ENCODE assay signal across 26 cellular contexts in genomic region chr1:109226078-109226445, GRCh38. TPM values are rescaled to one million over a fixed set of nuclear protein-coding genes. Genes with fewer than 3 reads are reported as not detected.
DNase-seq lines count a peak whose midpoint lies in the region; ATAC-seq, FAIRE-seq and TF ChIP-seq lines count a peak whose summit lies in the region.
"Had no signal": no experiment of that assay in that cellular context is flagged by ENCODE, and none has a peak within 500 bp of the region (broad histone marks: within the 10 kb centered on the region; RNA-seq: fewer than 3 reads in every experiment).

No MANE protein-coding gene starts in this region.

- H4K20me1 ChIP-seq in HCT116 (ENCODE audit: insufficient read depth): no peaks in the 10 kb centered on the region
- H4K20me1 ChIP-seq in keratinocyte (ENCODE audit: control insufficient read depth, extremely low read depth, insufficient read depth, low read length): peaks cover 6% of the 10 kb centered on the region

- no peak for ATAC-seq in HCT116
- ATAC-seq in T-helper 17 cell: no peak
- ATAC-seq in GM21786 (IDR thresholded peaks at IDR 0.05; ENCODE audit: unreplicated experiment): no peak
- no peak for ATAC-seq in HG02885 (IDR thresholded peaks at IDR 0.05; ENCODE audit: poor library complexity, unreplicated experiment)
- ATAC-seq: activated CD8-positive, alpha-beta memory T cell treated with anti-CD3 and anti-CD28 coated beads, Interleukin-2, amount 10 ng/mL, durations not matched to agents 7 days and 5 days; stimulated activated naive B cell treated with anti-CD40 and anti-IgM and Interleukin-4, amounts not matched to agents 10 μg/mL and 1 μg/mL and 100 μg/mL, for 72 hours had no signal

- peak overlapping the region; percentile 9; the same call in 1 of the 2 replicates for H3K4me2 ChIP-seq in HCT116 (ENCODE audit: low read length)
- peak overlapping the region; percentile 15 for H3K4me2 ChIP-seq in keratinocyte (ENCODE audit: control insufficient read depth, extremely low read depth, insufficient read depth, low read depth, low read length)
- H3K4me2 ChIP-seq: KMS-11 had no signal

- H3K9me1 ChIP-seq in keratinocyte (ENCODE audit: control insufficient read depth, extremely low read depth, insufficient read depth, low read length): no peaks in the 10 kb centered on the region

- WGBS in lower leg skin, 2 donors: 85 to 92% methylated on average over 3 of the region's 3 CpGs

- H3K27me3 Mint-ChIP-seq in T-helper 17 cell: no peaks in the 10 kb centered on the region
- H3K27me3 Mint-ChIP-seq: activated CD8-positive, alpha-beta memory T cell treated with anti-CD3 and anti-CD28 coated beads, Interleukin-2, amount 10 ng/mL, durations not matched to agents 7 days and 5 days; B cell; memory B cell; stimulated activated naive B cell treated with anti-CD40 and anti-IgM and Interleukin-4, amounts not matched to agents 10 μg/mL and 1 μg/mL and 100 μg/mL, for 72 hours had no signal

- H3K27ac ChIP-seq in HCT116 (ENCODE audit: low read depth, low read length) (no peak overlapping the region), keratinocyte (ENCODE audit: control insufficient read depth, insufficient read depth, low read length) (peak overlapping the region; percentile 62), vagina (no peak overlapping the region)
- H3K27ac ChIP-seq: colonic mucosa, esophagus squamous epithelium, KMS-11, sigmoid colon, suprapubic skin had no signal

- H3K9ac ChIP-seq in HCT116 (ENCODE audit: low read length) (no peak overlapping the region), keratinocyte (ENCODE audit: control insufficient read depth, extremely low read depth, insufficient read depth, low read length) (no peak overlapping the region)
- H3K9ac ChIP-seq: KMS-11 had no signal

- FAIRE-seq in keratinocyte (lab: Jason Lieb, UNC): peak; percentile 13
- FAIRE-seq: frontal cortex, G401.6 had no signal

- POLR2A ChIA-PET in HCT116 (lab: Charles Lee): no interaction called here

- H3K79me2 ChIP-seq in HCT116 (ENCODE audit: insufficient read depth, low read length): peaks cover 48% of the 10 kb centered on the region
- H3K79me2 ChIP-seq in keratinocyte (ENCODE audit: control insufficient read depth, insufficient read depth, low read length): peaks cover 63% of the 10 kb centered on the region

- RAD21 ChIA-PET in HCT116 (lab: Charles Lee; ENCODE audit: low non-redundant PET in 1 of 2, low total read pairs in 2 of 2, uncharacterized antibody in 2 of 2, unreplicated experiment in 2 of 2): no interaction called here

- intact Hi-C loops in HCT116 (cut with micrococcal nuclease): no loop called here
- intact Hi-C loops in vagina (cut with DNase I): no loop called here
- intact Hi-C loops in lower leg skin (cut with DNase I; ENCODE audit: low total_unique reads): no loop called here

- peaks cover 24% of the 10 kb centered on the region for H3K4me1 Mint-ChIP-seq in T-helper 17 cell

- TF ChIP-seq CTCF in HCT116 (IDR thresholded peaks at IDR 0.05 in 2 of 3, conservative IDR thresholded peaks at IDR 0.05 in 1 of 3; ENCODE audit: borderline replicate concordance in 1 of 3, insufficient read depth in 1 of 3, low read depth in 2 of 3, low read length in 2 of 3) (no peak), keratinocyte (optimal IDR thresholded peaks at IDR 0.05 in 1 of 3, IDR thresholded peaks at IDR 0.05 in 1 of 3, conservative IDR thresholded peaks at IDR 0.05 in 1 of 3; ENCODE audit: extremely low read depth in 1 of 3, insufficient read depth in 2 of 3, low read length in 3 of 3) (no peak), vagina (IDR thresholded peaks at IDR 0.05) (no peak), lower leg skin (IDR thresholded peaks at IDR 0.05) (no peak)

- TF ChIP-seq POLR2A in HCT116 (IDR thresholded peaks at IDR 0.05; ENCODE audit: borderline replicate concordance, extremely low read depth, insufficient read depth, insufficient read length) (no peak), vagina (IDR thresholded peaks at IDR 0.05) (no peak), lower leg skin (IDR thresholded peaks at IDR 0.05) (no peak)

- H3K4me1 ChIP-seq in HCT116 (ENCODE audit: control insufficient read depth in 1 of 2, insufficient read depth in 2 of 2, low read length in 2 of 2) (peaks cover 0 to 9% of the 10 kb centered on the region in 2 experiments; a peak in 1 of 4 replicates), keratinocyte (ENCODE audit: control insufficient read depth, extremely low read depth, insufficient read depth, low read length) (peaks cover 20% of the 10 kb centered on the region), vagina (peaks cover 10% of the 10 kb centered on the region)
- H3K4me1 ChIP-seq: colonic mucosa, esophagus squamous epithelium had no signal

- dilution Hi-C loops in keratinocyte (cut with MboI; ENCODE audit: extremely low pct_ligation_motif_present, low sequenced_read_pairs): no loop called here

- H3K9me2 ChIP-seq in HCT116 (ENCODE audit: insufficient read depth): no peaks in the 10 kb centered on the region

- CTCF ChIA-PET in HCT116 (lab: Charles Lee): interaction anchor here (2.7 kb wide), 1 partner anchor 13 kb away, joined by 10 read pairs; no protein-coding TSS in a partner anchor

- H3K27me3 ChIP-seq in HCT116 (ENCODE audit: insufficient read depth, low read length): no peaks in the 10 kb centered on the region
- no peaks in the 10 kb centered on the region for H3K27me3 ChIP-seq in keratinocyte (ENCODE audit: control insufficient read depth, extremely low read depth, insufficient read depth, low read length)
- no peaks in the 10 kb centered on the region for H3K27me3 ChIP-seq in vagina
- H3K27me3 ChIP-seq: colonic mucosa, esophagus squamous epithelium, sigmoid colon, suprapubic skin had no signal

- DNase-seq in A172 (ENCODE audit: low spot score) (peak; percentile 63), HCT116 (ENCODE audit: low read depth, low spot score) (no peak), T-helper 17 cell (no peak), keratinocyte (ENCODE audit: low read depth, low spot score) (no peak), vagina (ENCODE audit: extremely low spot score in 2 of 2) (no peak), lower leg skin (ENCODE audit: low spot score in 2 of 2) (no peak)
- DNase-seq: activated CD8-positive, alpha-beta memory T cell treated with anti-CD3 and anti-CD28 coated beads, Interleukin-2, amount 10 ng/mL, durations not matched to agents 7 days and 5 days; activated naive CD4-positive, alpha-beta T cell treated with Interleukin-2 at 50 U/mL for 16 hours; colonic mucosa; DMS153; effector CD8-positive, alpha-beta T cell; esophagus squamous epithelium; NCI-H1436; NCI-H510A; SHP77; stimulated activated naive B cell treated with anti-CD40 and anti-IgM and Interleukin-4, amounts not matched to agents 10 μg/mL and 1 μg/mL and 100 μg/mL, for 72 hours had no signal

- BruUV-seq in HCT116 (replicated peaks; lab: Mats Ljungman, UMichigan): no TSS peak

- no peak for TF ChIP-seq RAD21 in HCT116 (IDR thresholded peaks at IDR 0.05; ENCODE audit: low read depth)

- peaks cover 5% of the 10 kb centered on the region for H3K36me3 Mint-ChIP-seq in T-helper 17 cell (ENCODE audit: low read depth)

- H2AFZ ChIP-seq in HCT116 (ENCODE audit: low read depth, low read length, poor library complexity, severe bottlenecking) (no peak overlapping the region), keratinocyte (ENCODE audit: control insufficient read depth, low read length) (no peak overlapping the region)

- H3K27ac Mint-ChIP-seq in T-helper 17 cell: peak overlapping the region; percentile 61
- H3K27ac Mint-ChIP-seq: B cell; memory B cell; stimulated activated naive B cell treated with anti-CD40 and anti-IgM and Interleukin-4, amounts not matched to agents 10 μg/mL and 1 μg/mL and 100 μg/mL, for 72 hours had no signal

- H3K36me3 ChIP-seq in HCT116 (ENCODE audit: control insufficient read depth in 1 of 2, insufficient read depth in 2 of 2, low read length in 2 of 2): peaks cover 18 to 24% of the 10 kb centered on the region in 2 experiments; a peak in 3 of 4 replicates
- H3K36me3 ChIP-seq in keratinocyte (ENCODE audit: control insufficient read depth in 2 of 2, extremely low read depth in 1 of 2, insufficient read depth in 2 of 2, low read length in 2 of 2): peaks cover 22 to 47% of the 10 kb centered on the region in 2 experiments
- peaks cover 0 to 41% of the 10 kb centered on the region in 2 donors for H3K36me3 ChIP-seq in vagina

- H3K4me3 ChIP-seq in HCT116 (replicated peaks in 1 of 2; ENCODE audit: low read depth in 1 of 2, low read length in 2 of 2) (no peak overlapping the region), keratinocyte (ENCODE audit: control insufficient read depth in 2 of 3, extremely low read depth in 1 of 3, insufficient read depth in 2 of 3, low read depth in 1 of 3, low read length in 3 of 3) (peak overlapping the region in 1 of 3 experiments; percentile 24), vagina (no peak overlapping the region), lower leg skin (ENCODE audit: low read depth, poor library complexity, severe bottlenecking) (no peak overlapping the region)
- H3K4me3 ChIP-seq: colonic mucosa, esophagus squamous epithelium, HAP-1, sigmoid colon, suprapubic skin had no signal

- H3K9me3 ChIP-seq in HCT116 (ENCODE audit: control insufficient read depth in 1 of 2, insufficient read depth in 1 of 2, low read depth in 1 of 2, low read length in 2 of 2) (no peaks in the 10 kb centered on the region), T-helper 17 cell (ENCODE audit: control insufficient read depth, low read length, poor library complexity, severe bottlenecking) (no peaks in the 10 kb centered on the region), keratinocyte (ENCODE audit: control insufficient read depth, low read depth, low read length) (no peaks in the 10 kb centered on the region), vagina (no peaks in the 10 kb centered on the region)
- H3K9me3 ChIP-seq: colonic mucosa, esophagus squamous epithelium, HAP-1, sigmoid colon, suprapubic skin had no signal

- H3K4me3 Mint-ChIP-seq in T-helper 17 cell: no peak overlapping the region
- H3K4me3 Mint-ChIP-seq: activated CD8-positive, alpha-beta memory T cell treated with anti-CD3 and anti-CD28 coated beads, Interleukin-2, amount 10 ng/mL, durations not matched to agents 7 days and 5 days; B cell; memory B cell; stimulated activated naive B cell treated with anti-CD40 and anti-IgM and Interleukin-4, amounts not matched to agents 10 μg/mL and 1 μg/mL and 100 μg/mL, for 72 hours had no signal

RNA-seq across cellular contexts. Expression of gene SARS1, which starts 12.3 kb away (rescaled TPM):
- 224 and 232 TPM in 2 replicates for total RNA-seq in A172 (2014; rRNA removed; shearing (Covaris generic))
- total RNA-seq in HCT116 (2021; ENCODE audit: unreplicated experiment): 206 TPM
- polyA plus RNA-seq in HCT116 (2012): 270 and 310 TPM in 2 replicates
- 100 to 1,000 TPM in 1 of 2 donors, 10 to 100 TPM in 1; 90.8 to 120 TPM for total RNA-seq in T-helper 17 cell
- polyA plus RNA-seq in keratinocyte: 198 to 233 TPM (median 203 TPM) in 3 replicates
- 559 TPM for polyA plus RNA-seq in keratinocyte (2011; ENCODE audit: low read depth)
- polyA plus RNA-seq in keratinocyte (2011; cell fraction: cytosol; rRNA removed): 196 and 203 TPM in 2 replicates
- polyA plus RNA-seq in keratinocyte (2011; cell fraction: nucleus; rRNA removed): 259 and 264 TPM in 2 replicates
- polyA plus RNA-seq in keratinocyte (2012; ENCODE audit: low replicate concordance): 217 and 364 TPM in 2 replicates
- polyA minus RNA-seq in keratinocyte: 128 to 153 TPM (median 149 TPM) in 3 replicates
- 81.1 TPM for polyA minus RNA-seq in keratinocyte (2011; cell fraction: cytosol; rRNA and poly(A)+ RNA removed)
- polyA minus RNA-seq in keratinocyte (2011; cell fraction: nucleus; rRNA and poly(A)+ RNA removed): 63.2 and 101 TPM in 2 replicates
- 135 TPM for total RNA-seq in vagina
- total RNA-seq in lower leg skin: 100 to 1,000 TPM; 154 to 172 (median 165) TPM

RNA-seq across cellular contexts. Expression of gene CELSR2, which starts 23.3 kb away (rescaled TPM):
- total RNA-seq in A172 (2014; rRNA removed; shearing (Covaris generic)): 10.3 and 14.9 TPM in 2 replicates
- total RNA-seq in HCT116 (2021; ENCODE audit: unreplicated experiment) (17.1 TPM), T-helper 17 cell (1 to 10 TPM; 3.2 to 3.3 TPM), vagina (38.5 TPM), lower leg skin (100 to 1,000 TPM in 2 of 4 donors, 10 to 100 TPM in 2; 86.4 to 109 (median 102) TPM)
- 12.6 and 14.1 TPM in 2 replicates for polyA plus RNA-seq in HCT116 (2012)
- 7.3 to 13.7 TPM (median 12.6 TPM) in 3 replicates for polyA plus RNA-seq in keratinocyte
- 7.8 TPM for polyA plus RNA-seq in keratinocyte (2011; ENCODE audit: low read depth)
- 3.3 and 4.0 TPM in 2 replicates for polyA plus RNA-seq in keratinocyte (2011; cell fraction: cytosol; rRNA removed)
- 55.9 and 57.6 TPM in 2 replicates for polyA plus RNA-seq in keratinocyte (2011; cell fraction: nucleus; rRNA removed)
- polyA plus RNA-seq in keratinocyte (2012; ENCODE audit: low replicate concordance): 17.8 and 35.2 TPM in 2 replicates
- 36.2 to 84.0 TPM (median 51.3 TPM) in 3 replicates for polyA minus RNA-seq in keratinocyte
- 15.9 TPM for polyA minus RNA-seq in keratinocyte (2011; cell fraction: cytosol; rRNA and poly(A)+ RNA removed)
- 108 and 110 TPM in 2 replicates for polyA minus RNA-seq in keratinocyte (2011; cell fraction: nucleus; rRNA and poly(A)+ RNA removed)

RNA-seq across cellular contexts. Expression of gene PSRC1, which starts 56.9 kb away (rescaled TPM):
- total RNA-seq in A172 (2014; rRNA removed; shearing (Covaris generic)): 32.7 and 42.3 TPM in 2 replicates
- 44.8 TPM for total RNA-seq in HCT116 (2021; ENCODE audit: unreplicated experiment)
- polyA plus RNA-seq in HCT116 (2012): 33.0 and 47.9 TPM in 2 replicates
- 1 to 10 TPM; 1.2 to 1.7 TPM for total RNA-seq in T-helper 17 cell
- 2.9 to 10.2 TPM (median 9.4 TPM) in 3 replicates for polyA plus RNA-seq in keratinocyte
- 2.2 TPM for polyA plus RNA-seq in keratinocyte (2011; ENCODE audit: low read depth)
- 2.7 TPM in 2 replicates for polyA plus RNA-seq in keratinocyte (2011; cell fraction: cytosol; rRNA removed)
- 8.6 and 9.9 TPM in 2 replicates for polyA plus RNA-seq in keratinocyte (2011; cell fraction: nucleus; rRNA removed)
- polyA plus RNA-seq in keratinocyte (2012; ENCODE audit: low replicate concordance): 1.1 and 9.0 TPM in 2 replicates
- 0.66 to 5.9 TPM (median 2.6 TPM) in 3 replicates for polyA minus RNA-seq in keratinocyte
- polyA minus RNA-seq in keratinocyte (2011; cell fraction: cytosol; rRNA and poly(A)+ RNA removed): not detected
- polyA minus RNA-seq in keratinocyte (2011; cell fraction: nucleus; rRNA and poly(A)+ RNA removed): 0.53 and 1.2 TPM in 2 replicates
- total RNA-seq in vagina: 5.4 TPM
- total RNA-seq in lower leg skin: 1 to 10 TPM; 2.8 to 6.9 (median 5.3) TPM
- total RNA-seq: B cell had no signal
